17 cellular contexts compared by ENCODE assay signal in the genomic region with DNA sequence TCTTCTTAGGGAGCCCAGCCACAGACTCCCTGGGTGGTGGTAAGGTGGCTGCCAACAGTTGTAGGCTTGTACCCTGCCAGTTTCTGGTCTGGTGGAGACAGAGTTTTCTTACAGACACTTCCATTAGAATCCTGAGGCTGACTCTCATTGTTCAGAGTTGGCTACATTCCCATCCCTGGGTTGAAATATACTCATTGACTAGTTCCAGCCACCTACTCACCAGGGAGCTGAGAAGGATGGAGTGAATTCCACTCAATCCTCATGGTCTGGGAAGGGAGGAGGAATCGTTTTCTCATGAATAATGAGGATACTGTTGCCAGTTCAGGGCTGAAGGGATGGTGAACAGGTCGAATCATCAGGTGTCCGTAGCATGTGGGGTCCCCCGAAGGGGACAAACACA.
DNase-seq lines count a peak whose midpoint lies in the region; ATAC-seq and TF ChIP-seq lines count a peak whose summit lies in the region.
"Had no signal": no experiment of that assay in that cellular context is flagged by ENCODE, and none has a peak within 500 bp of the region (broad histone marks: within the 10 kb centered on the region; RNA-seq: fewer than 3 reads in every experiment).

No MANE protein-coding gene starts in this region.

- ATAC-seq in HG02970 (IDR thresholded peaks at IDR 0.05; ENCODE audit: low FRiP score, unreplicated experiment), result no peak
- ATAC-seq: gastrocnemius medialis, left lobe of liver had no signal

- H3K27ac ChIP-seq in HEK293 (ENCODE audit: extremely low read depth, low read depth, low read length), result no peak overlapping the region
- H3K27ac ChIP-seq: gastrocnemius medialis, sigmoid colon, testis had no signal

- DNase-seq in AG10803 (ENCODE audit: low read depth), result peak; percentile 97
- DNase-seq in cardiac fibroblast (ENCODE audit: low read depth in 2 of 2), result peak; percentile 71 to 81
- DNase-seq in myocyte (ENCODE audit: low read depth), result peak; percentile 37
- DNase-seq in NOMO-1 treated with DMSO at 0.1 percent for 48 hours (lab: John Stamatoyannopoulos, UW; ENCODE audit: unreplicated experiment), result no peak
- no peak for DNase-seq in activated CD8-positive, alpha-beta memory T cell treated with anti-CD3 and anti-CD28 coated beads for 24 hours
- DNase-seq in GOT3 (lab: John Stamatoyannopoulos, UW), result no peak
- DNase-seq: amniotic stem cell, BE2C, gastrocnemius medialis, NCI-H1417, occipital lobe, sigmoid colon, SW 1271, testis had no signal

- H3K9me3 ChIP-seq in HEK293 (ENCODE audit: control insufficient read depth, insufficient read depth, low read depth, low read length), result no peaks in the 10 kb centered on the region
- H3K9me3 ChIP-seq: BE2C, gastrocnemius medialis, sigmoid colon, testis had no signal

- no peaks in the 10 kb centered on the region for H3K36me3 ChIP-seq in HEK293 (ENCODE audit: control insufficient read depth in 2 of 2, insufficient read depth in 1 of 2, low read length in 2 of 2)
- H3K36me3 ChIP-seq: BE2C, gastrocnemius medialis, sigmoid colon had no signal

- H3K4me1 ChIP-seq in HEK293 (ENCODE audit: control insufficient read depth, insufficient read depth, low read length), result no peaks in the 10 kb centered on the region
- H3K4me1 ChIP-seq: BE2C, gastrocnemius medialis, sigmoid colon, testis had no signal

- TF ChIP-seq CTCF in AG10803 (conservative IDR thresholded peaks at IDR 0.05; ENCODE audit: low read length) (no peak), HEK293 (tag by site-specific recombination; IDR thresholded peaks at IDR 0.05) (no peak), cardiac fibroblast (IDR thresholded peaks at IDR 0.05; ENCODE audit: low read depth, low read length) (no peak)

- POLR2A ChIA-PET in HEK293 (lab: Yijun Ruan, JAX), result no interaction called here

- CTCF ChIA-PET in HEK293 (lab: Yijun Ruan, JAX), result no interaction called here

- H3K4me3 ChIP-seq in AG10803 (ENCODE audit: low read length) (no peak overlapping the region), HEK293 (ENCODE audit: low read depth, low read length) (no peak overlapping the region), cardiac fibroblast (replicated peaks in 1 of 2; ENCODE audit: low read depth in 2 of 2, low read length in 2 of 2) (no peak overlapping the region)
- H3K4me3 ChIP-seq: gastrocnemius medialis, sigmoid colon, testis had no signal

TF ChIP-seq in HEK293, 187 proteins besides CTCF, POLR2A, EP300 and RAD21:
- TF ChIP-seq ZSCAN30 (tag by site-specific recombination; IDR thresholded peaks at IDR 0.05) (no peak), SCRT2 (tag by site-specific recombination; IDR thresholded peaks at IDR 0.05) (0 out of 2 replicates have a peak, but pooled peaks have one; percentile 22)

Comparison
In these comparisons a context has a peak if more than half of its experiments do, and no peak if none do; other contexts are left out.
1. DNase-seq: peak in AG10803 (single experiment), cardiac fibroblast (2 of 2) and myocyte (single experiment); none in NOMO-1 treated with DMSO at 0.1 percent for 48 hours (single experiment), activated CD8-positive, alpha-beta memory T cell treated with anti-CD3 and anti-CD28 coated beads for 24 hours (single experiment) and GOT3 (single experiment).